Comparison of ENCODE assay signal across 8 cellular contexts in genomic region chr12:124550123-124551089, GRCh38. TPM values are rescaled to one million over a fixed set of nuclear protein-coding genes. Genes with fewer than 3 reads are reported as not detected.
DNase-seq lines count a peak whose midpoint lies in the region; ATAC-seq and TF ChIP-seq lines count a peak whose summit lies in the region.

No MANE protein-coding gene starts in this region.

- H3K4me1 ChIP-seq in right atrium auricular region (peaks cover 0 to 89% of the 10 kb centered on the region in 2 donors), stomach (peaks cover 48 to 95% (median 78%) of the 10 kb centered on the region in 4 donors)

- DNase-seq in WERI-Rb-1 (no peak), right atrium auricular region (ENCODE audit: low spot score) (no peak), stomach (no peak)
- DNase-seq in central memory CD4-positive, alpha-beta T cell, result no peak

- H3K9me3 ChIP-seq in WERI-Rb-1 (ENCODE audit: severe bottlenecking) (peaks cover 11% of the 10 kb centered on the region), right atrium auricular region (no peaks in the 10 kb centered on the region), stomach (no peaks in the 10 kb centered on the region)

- 36 to 58% (median 49%) methylated on average over 8 to 11 of the region's 11 CpGs for WGBS in stomach, 5 donors

- ATAC-seq in GM21723 (IDR thresholded peaks at IDR 0.05; ENCODE audit: unreplicated experiment), result no peak
- no peak for ATAC-seq in HG03139 (IDR thresholded peaks at IDR 0.05; ENCODE audit: unreplicated experiment)
- ATAC-seq in GM21576 (IDR thresholded peaks at IDR 0.05; ENCODE audit: unreplicated experiment), result no peak

- H3K36me3 ChIP-seq in WERI-Rb-1 (peaks cover 35% of the 10 kb centered on the region), right atrium auricular region (no peaks in the 10 kb centered on the region), stomach (no peaks in the 10 kb centered on the region)

- TF ChIP-seq EP300 in Ishikawa (IDR thresholded peaks at IDR 0.05; ENCODE audit: borderline replicate concordance) (peak; percentile 70), stomach (IDR thresholded peaks at IDR 0.05) (no peak)

- H3K27me3 ChIP-seq in WERI-Rb-1 (ENCODE audit: insufficient read depth, low read depth, severe bottlenecking), result no peaks in the 10 kb centered on the region
- H3K27me3 ChIP-seq in right atrium auricular region, result no peaks in the 10 kb centered on the region
- H3K27me3 ChIP-seq in stomach, result no peaks in the 10 kb centered on the region

- TF ChIP-seq POLR2A in stomach (IDR thresholded peaks at IDR 0.05), result no peak

- no peak; the same call in 1 of the 2 replicates for TF ChIP-seq RAD21 in Ishikawa (IDR thresholded peaks at IDR 0.05; ENCODE audit: low read depth)

- H3K4me3 ChIP-seq in WERI-Rb-1 (ENCODE audit: low read depth, low read length) (no peak overlapping the region), right atrium auricular region (no peak overlapping the region), stomach (peak overlapping the region in 1 of 4 donors; percentile 22)

- H3K27ac ChIP-seq in WERI-Rb-1, result peak overlapping the region; percentile 88
- H3K27ac ChIP-seq in right atrium auricular region, result peak overlapping the region; percentile 50 to 75
- peak overlapping the region in 4 of 5 donors; percentile 56 to 85 (median 70) for H3K27ac ChIP-seq in stomach

- TF ChIP-seq CTCF in WERI-Rb-1 (IDR thresholded peaks at IDR 0.05; ENCODE audit: low read depth, low read length), result no peak
- no peak for TF ChIP-seq CTCF in right atrium auricular region (IDR thresholded peaks at IDR 0.05)
- no peak for TF ChIP-seq CTCF in stomach (IDR thresholded peaks at IDR 0.05)

- intact Hi-C loops in stomach (cut with DNase I; ENCODE audit: low total_unique reads), result no loop called here

TF ChIP-seq in Ishikawa, 13 proteins besides CTCF, POLR2A, EP300 and RAD21:
- TF ChIP-seq ZBTB7A (IDR thresholded peaks at IDR 0.05; ENCODE audit: low read depth) (peak; percentile 74), FOXM1 (IDR thresholded peaks at IDR 0.05; ENCODE audit: borderline replicate concordance, low read depth) (0 out of 2 replicates have a peak, but pooled peaks have one; percentile 38), TCF12 (IDR thresholded peaks at IDR 0.05; ENCODE audit: low read depth) (peak; percentile 89), REST (IDR thresholded peaks at IDR 0.05; ENCODE audit: low read depth) (no peak), NFIC (IDR thresholded peaks at IDR 0.05) (peak; percentile 73), MAX (IDR thresholded peaks at IDR 0.05) (0 out of 2 replicates have a peak, but pooled peaks have one; percentile 38), TAF1 (IDR thresholded peaks at IDR 0.05; ENCODE audit: low read depth) (no peak)

RNA-seq across cellular contexts. Expression of gene NCOR2, which starts 17.0 kb away (rescaled TPM):
- total RNA-seq in right atrium auricular region, result 100 to 1,000 TPM in 1 of 2 donors, 10 to 100 TPM in 1; 62.9 to 104 TPM
- 100 to 1,000 TPM in 4 of 5 donors, 10 to 100 TPM in 1; 61.7 to 292 (median 116) TPM for total RNA-seq in stomach
- 10 to 100 TPM; 27.2 to 49.6 (median 37.7) TPM for polyA plus RNA-seq in stomach
